Comparison of ENCODE assay signal across 1 cellular context in genomic region chr18:51235011-51235789, GRCh38.
TF ChIP-seq lines count a peak whose summit lies in the region.

No MANE protein-coding gene starts in this region.

TF ChIP-seq in HepG2, 621 proteins besides CTCF, POLR2A, EP300 and RAD21 (continued from another document):
- no peak for TF ChIP-seq ZNF407 (CRISPR knock-in tag; IDR thresholded peaks at IDR 0.05; ENCODE audit: not compliant biosample characterization)
- TF ChIP-seq ZFP62 (CRISPR knock-in tag; IDR thresholded peaks at IDR 0.05) = no peak
- no peak for TF ChIP-seq KLF9 (CRISPR knock-in tag; IDR thresholded peaks at IDR 0.05; ENCODE audit: low read depth)
- no peak for TF ChIP-seq SRSF1 (optimal IDR thresholded peaks at IDR 0.05; ENCODE audit: low read depth, low read length)
- no peak for TF ChIP-seq KMT2A (CRISPR knock-in tag; IDR thresholded peaks at IDR 0.05)
- TF ChIP-seq ZNF510 (CRISPR knock-in tag; IDR thresholded peaks at IDR 0.05; ENCODE audit: low read depth) = no peak
- no peak for TF ChIP-seq FOXO4 (CRISPR knock-in tag; conservative IDR thresholded peaks at IDR 0.05)
- no peak for TF ChIP-seq ZNF20 (CRISPR knock-in tag; IDR thresholded peaks at IDR 0.05)
